In the genomic region with DNA sequence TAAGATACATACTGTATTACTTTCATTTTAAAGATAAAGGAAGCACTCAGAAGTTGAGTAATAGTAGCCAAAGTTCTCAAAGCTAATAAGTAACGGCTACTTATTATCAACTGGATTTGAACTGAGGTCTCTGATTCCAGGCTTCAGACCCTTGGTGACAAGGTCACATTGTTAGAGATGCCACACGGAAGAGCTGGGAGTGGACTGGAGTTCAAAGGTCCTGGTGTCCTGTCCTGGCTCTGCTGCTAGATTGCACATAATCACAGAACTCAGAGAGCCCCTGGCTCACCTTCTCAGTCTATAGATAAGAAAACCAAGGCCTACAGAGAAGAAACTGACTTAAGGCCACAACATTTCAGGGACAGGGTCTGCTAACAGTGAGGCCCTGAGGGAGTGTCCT, we compare ENCODE assay signal across 19 cellular contexts.
A peak's percentile ranks its signal among the peaks of the same experiment; 100 is the strongest.
DNase-seq lines count a peak whose midpoint lies in the region; ATAC-seq, FAIRE-seq and TF ChIP-seq lines count a peak whose summit lies in the region.
"Had no signal": no experiment of that assay in that cellular context is flagged by ENCODE, and none has a peak within 500 bp of the region (broad histone marks: within the 10 kb centered on the region; RNA-seq: fewer than 3 reads in every experiment).

No MANE protein-coding gene starts in this region.

- H2AFZ ChIP-seq in SK-N-SH (ENCODE audit: low read depth) (no peak overlapping the region), astrocyte (ENCODE audit: low read depth, low read length) (no peak overlapping the region), mesenchymal stem cell (ENCODE audit: low read depth, low read length) (no peak overlapping the region)

- no peak overlapping the region for H3K14ac ChIP-seq in mesenchymal stem cell (ENCODE audit: low read length in 2 of 2)

- intact Hi-C loops in left colon (cut with DNase I, micrococcal nuclease) (no loop called here), left cardiac atrium (cut with DNase I) (no loop called here)

- H3K4me2 ChIP-seq in SK-N-SH (no peak overlapping the region), astrocyte (ENCODE audit: low read length) (no peak overlapping the region), mesenchymal stem cell (ENCODE audit: low read length, poor library complexity, severe bottlenecking) (no peak overlapping the region)

- no peak for TF ChIP-seq EP300 in SK-N-SH (IDR thresholded peaks at IDR 0.05; ENCODE audit: borderline replicate concordance in 1 of 2, low read depth in 1 of 2, low read length in 1 of 2)

- H3K4me1 ChIP-seq in SK-N-SH (ENCODE audit: control insufficient read depth in 1 of 2, insufficient read depth in 2 of 2, low read depth in 1 of 2, low read length in 1 of 2) (peaks cover 16 to 30% of the 10 kb centered on the region in 2 experiments), astrocyte (ENCODE audit: insufficient read depth, low read length) (peaks cover 25% of the 10 kb centered on the region), mesenchymal stem cell (ENCODE audit: control insufficient read depth, insufficient read depth, low read depth, low read length) (peaks cover 27% of the 10 kb centered on the region)

- no peak overlapping the region for H2BK15ac ChIP-seq in mesenchymal stem cell (ENCODE audit: low read depth, poor library complexity, severe bottlenecking)

- no peak overlapping the region for H3K18ac ChIP-seq in mesenchymal stem cell (ENCODE audit: low read depth in 1 of 2, low read length in 2 of 2)

- H4K20me1 ChIP-seq in SK-N-SH (ENCODE audit: insufficient read depth) = no peaks in the 10 kb centered on the region
- H4K20me1 ChIP-seq in astrocyte (ENCODE audit: insufficient read depth, low read length) = no peaks in the 10 kb centered on the region

- TF ChIP-seq CTCF in SK-N-SH (IDR thresholded peaks at IDR 0.05) (no peak), astrocyte (IDR thresholded peaks at IDR 0.05; ENCODE audit: insufficient read depth, low read depth, low read length) (no peak)

- no peak for DNase-seq in SK-N-SH
- DNase-seq in astrocyte (ENCODE audit: low read depth) = no peak
- DNase-seq in left colon = no peak
- DNase-seq in mesenchymal stem cell = no peak
- DNase-seq in left cardiac atrium = no peak
- no peak for DNase-seq in globus pallidus (ENCODE audit: low spot score)
- DNase-seq: CD8-positive, alpha-beta T cell; COR-L47; DMS153; DMS79 treated with DMSO at 0.1 percent for 48 hours; EL; HCEC 1CT had no signal

- H3K36me3 ChIP-seq in SK-N-SH (replicated peaks in 1 of 2; ENCODE audit: control insufficient read depth in 1 of 2, insufficient read depth in 2 of 2, low read length in 1 of 2) (peaks cover 50 to 54% of the 10 kb centered on the region in 2 experiments), astrocyte (ENCODE audit: insufficient read depth, low read length) (no peaks in the 10 kb centered on the region), mesenchymal stem cell (ENCODE audit: control insufficient read depth in 1 of 2, insufficient read depth in 2 of 2, low read depth in 1 of 2, low read length in 2 of 2) (peaks cover 8 to 30% of the 10 kb centered on the region in 2 experiments)

- no peak overlapping the region for H2BK5ac ChIP-seq in mesenchymal stem cell (ENCODE audit: low read depth, low read length, poor library complexity, severe bottlenecking)

- TF ChIP-seq RAD21 in SK-N-SH (IDR thresholded peaks at IDR 0.05; ENCODE audit: low read length) = no peak

- 90% methylated on average over 2 of the region's 2 CpGs for WGBS in SK-N-SH (ENCODE audit: low lambda C conversion rate)
- WGBS in mesenchymal stem cell = 96% methylated on average over 2 of the region's 2 CpGs

- no peak overlapping the region for H3K23ac ChIP-seq in mesenchymal stem cell (ENCODE audit: low read length in 2 of 2)

- H3K27me3 ChIP-seq in SK-N-SH (ENCODE audit: insufficient read depth) (no peaks in the 10 kb centered on the region), astrocyte (ENCODE audit: insufficient read depth, low read length) (no peaks in the 10 kb centered on the region), mesenchymal stem cell (ENCODE audit: control insufficient read depth in 1 of 2, insufficient read depth in 1 of 2, low read length in 2 of 2) (no peaks in the 10 kb centered on the region)

- H3K4me3 ChIP-seq in SK-N-SH (ENCODE audit: low read depth in 2 of 2, low read length in 1 of 2) (no peak overlapping the region), astrocyte (ENCODE audit: insufficient read depth, low read depth, low read length) (no peak overlapping the region), mesenchymal stem cell (ENCODE audit: insufficient read depth in 1 of 2, low read depth in 1 of 2, low read length in 2 of 2) (no peak overlapping the region)

- H3K36me3 Mint-ChIP-seq in astrocyte (ENCODE audit: low read depth, unreplicated experiment) = peaks cover 27% of the 10 kb centered on the region
- H3K36me3 Mint-ChIP-seq: CD14-positive monocyte; CD8-positive, alpha-beta T cell had no signal

- H3K4ac ChIP-seq in mesenchymal stem cell (ENCODE audit: low read depth in 1 of 2, low read length in 2 of 2) = no peak overlapping the region

- H2BK12ac ChIP-seq in mesenchymal stem cell (ENCODE audit: low read length in 2 of 2) = peak overlapping the region in 1 of 2 experiments; percentile 21

- no peak overlapping the region for H2BK120ac ChIP-seq in mesenchymal stem cell (ENCODE audit: low read depth, low read length)

- peaks cover 2% of the 10 kb centered on the region for H3K9me3 Mint-ChIP-seq in astrocyte (ENCODE audit: unreplicated experiment)
- H3K9me3 Mint-ChIP-seq: CD8-positive, alpha-beta T cell had no signal

- ATAC-seq in SK-N-SH treated with all-trans-retinoic acid at 6 μM for 48 hours (no peak), left colon (peak; percentile 28), left cardiac atrium (no peak), HG03175 (IDR thresholded peaks at IDR 0.05; ENCODE audit: unreplicated experiment) (no peak)
- ATAC-seq: CD8-positive, alpha-beta T cell had no signal

- POLR2A ChIA-PET in SK-N-SH (lab: Yijun Ruan, JAX) = no interaction called here

- no peak for FAIRE-seq in astrocyte (lab: Jason Lieb, UNC)
- FAIRE-seq: D721Med, G401.6, GM12891 had no signal

- H3K27ac Mint-ChIP-seq in astrocyte (ENCODE audit: unreplicated experiment) = no peak overlapping the region
- H3K27ac Mint-ChIP-seq: CD14-positive monocyte; CD8-positive, alpha-beta T cell had no signal

- H3K27me3 Mint-ChIP-seq in astrocyte (ENCODE audit: low read depth, unreplicated experiment) = no peaks in the 10 kb centered on the region

- H3K4me1 Mint-ChIP-seq in astrocyte (ENCODE audit: low read depth, unreplicated experiment) = peaks cover 29% of the 10 kb centered on the region

- H4K91ac ChIP-seq in mesenchymal stem cell (ENCODE audit: low read length) = no peak overlapping the region

- H3K79me2 ChIP-seq in SK-N-SH (ENCODE audit: insufficient read depth) = peaks cover 54% of the 10 kb centered on the region
- peaks cover 7% of the 10 kb centered on the region for H3K79me2 ChIP-seq in astrocyte (ENCODE audit: insufficient read depth, low read length)

- peaks cover 28% of the 10 kb centered on the region for H3K79me1 ChIP-seq in mesenchymal stem cell (replicated peaks; ENCODE audit: low read length, poor library complexity, severe bottlenecking)

- H3K9me3 ChIP-seq in SK-N-SH (no peaks in the 10 kb centered on the region), astrocyte (ENCODE audit: insufficient read depth, low read depth, low read length) (no peaks in the 10 kb centered on the region), mesenchymal stem cell (ENCODE audit: control insufficient read depth, low read length) (no peaks in the 10 kb centered on the region)

- H3K9me2 ChIP-seq in SK-N-SH = no peaks in the 10 kb centered on the region

- CTCF ChIA-PET in SK-N-SH (lab: Yijun Ruan, JAX) = no interaction called here

- peaks cover 12% of the 10 kb centered on the region for H3F3A ChIP-seq in SK-N-SH (replicated peaks; ENCODE audit: insufficient read depth)

- H3K27ac ChIP-seq in SK-N-SH (ENCODE audit: low read depth in 2 of 2, low read length in 1 of 2) = peak overlapping the region; percentile 65 to 86; a peak in 3 of 4 replicates
- H3K27ac ChIP-seq in astrocyte (ENCODE audit: low read depth, low read length) = peak overlapping the region; percentile 36
- peak overlapping the region; percentile 4 for H3K27ac ChIP-seq in mesenchymal stem cell (ENCODE audit: low read length, poor library complexity, severe bottlenecking)
- H3K27ac ChIP-seq: 22Rv1 had no signal

- no peak overlapping the region for H3K4me3 Mint-ChIP-seq in astrocyte (ENCODE audit: unreplicated experiment)
- H3K4me3 Mint-ChIP-seq: CD14-positive monocyte; CD8-positive, alpha-beta T cell had no signal

- H4K8ac ChIP-seq in mesenchymal stem cell (ENCODE audit: low read length) = no peak overlapping the region

- peak overlapping the region; percentile 17 for H2AK5ac ChIP-seq in mesenchymal stem cell (ENCODE audit: low read length, severe bottlenecking)

- H3K9ac ChIP-seq in SK-N-SH (no peak overlapping the region), astrocyte (ENCODE audit: low read length) (no peak overlapping the region), mesenchymal stem cell (ENCODE audit: low read length) (no peak overlapping the region)

TF ChIP-seq in SK-N-SH, 30 proteins besides CTCF, POLR2A, EP300 and RAD21 (continues in another document):
- TF ChIP-seq FOXM1 (IDR thresholded peaks at IDR 0.05; ENCODE audit: low read depth) = no peak
- TF ChIP-seq, protein P1, sequence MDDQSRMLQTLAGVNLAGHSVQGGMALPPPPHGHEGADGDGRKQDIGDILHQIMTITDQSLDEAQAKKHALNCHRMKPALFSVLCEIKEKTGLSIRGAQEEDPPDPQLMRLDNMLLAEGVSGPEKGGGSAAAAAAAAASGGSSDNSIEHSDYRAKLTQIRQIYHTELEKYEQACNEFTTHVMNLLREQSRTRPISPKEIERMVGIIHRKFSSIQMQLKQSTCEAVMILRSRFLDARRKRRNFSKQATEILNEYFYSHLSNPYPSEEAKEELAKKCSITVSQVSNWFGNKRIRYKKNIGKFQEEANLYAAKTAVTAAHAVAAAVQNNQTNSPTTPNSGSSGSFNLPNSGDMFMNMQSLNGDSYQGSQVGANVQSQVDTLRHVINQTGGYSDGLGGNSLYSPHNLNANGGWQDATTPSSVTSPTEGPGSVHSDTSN (IDR thresholded peaks at IDR 0.05) = no peak

TF ChIP-seq in SK-N-SH treated with all-trans-retinoic acid at 6 μM for 48 hours, 23 proteins besides CTCF, POLR2A, EP300 and RAD21 (continues in another document):
- no peak for TF ChIP-seq ZFP30 (CRISPR knock-in tag; IDR thresholded peaks at IDR 0.05)
- TF ChIP-seq, protein P2, sequence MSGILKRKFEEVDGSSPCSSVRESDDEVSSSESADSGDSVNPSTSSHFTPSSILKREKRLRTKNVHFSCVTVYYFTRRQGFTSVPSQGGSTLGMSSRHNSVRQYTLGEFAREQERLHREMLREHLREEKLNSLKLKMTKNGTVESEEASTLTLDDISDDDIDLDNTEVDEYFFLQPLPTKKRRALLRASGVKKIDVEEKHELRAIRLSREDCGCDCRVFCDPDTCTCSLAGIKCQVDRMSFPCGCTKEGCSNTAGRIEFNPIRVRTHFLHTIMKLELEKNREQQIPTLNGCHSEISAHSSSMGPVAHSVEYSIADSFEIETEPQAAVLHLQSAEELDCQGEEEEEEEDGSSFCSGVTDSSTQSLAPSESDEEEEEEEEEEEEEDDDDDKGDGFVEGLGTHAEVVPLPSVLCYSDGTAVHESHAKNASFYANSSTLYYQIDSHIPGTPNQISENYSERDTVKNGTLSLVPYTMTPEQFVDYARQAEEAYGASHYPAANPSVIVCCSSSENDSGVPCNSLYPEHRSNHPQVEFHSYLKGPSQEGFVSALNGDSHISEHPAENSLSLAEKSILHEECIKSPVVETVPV (CRISPR knock-in tag; IDR thresholded peaks at IDR 0.05) = no peak
- TF ChIP-seq ISL1 (CRISPR knock-in tag; IDR thresholded peaks at IDR 0.05) = no peak

Comparison
In these comparisons a context has a peak if more than half of its experiments do, and no peak if none do; other contexts are left out.
1. H3K27ac ChIP-seq: peak in every context shown above with its lines; median percentile 76 in SK-N-SH; 36 in astrocyte; 4 in mesenchymal stem cell.